ENCODE assay signal across 24 cellular contexts in genomic region chr7:132872034-132872433, GRCh38.
DNase-seq lines count a peak whose midpoint lies in the region; ATAC-seq and TF ChIP-seq lines count a peak whose summit lies in the region.
"Had no signal": no experiment of that assay in that cellular context is flagged by ENCODE, and none has a peak within 500 bp of the region (broad histone marks: within the 10 kb centered on the region; RNA-seq: fewer than 3 reads in every experiment).

No MANE protein-coding gene starts in this region.

- POLR2A ChIA-PET in CD8-positive, alpha-beta T cell (lab: Charles Lee), result no interaction called here

- H3K36me3 Mint-ChIP-seq in memory B cell (peaks cover 11% of the 10 kb centered on the region), T-helper 17 cell (ENCODE audit: low read depth) (no peaks in the 10 kb centered on the region)
- peaks cover 42% of the 10 kb centered on the region for H3K36me3 Mint-ChIP-seq in CD8-positive, alpha-beta T cell

- peaks cover 20% of the 10 kb centered on the region for H3K4me1 Mint-ChIP-seq in memory B cell
- H3K4me1 Mint-ChIP-seq in T-helper 17 cell, result peaks cover 5% of the 10 kb centered on the region
- peaks cover 3% of the 10 kb centered on the region for H3K4me1 Mint-ChIP-seq in CD8-positive, alpha-beta T cell (ENCODE audit: low read depth)
- H3K4me1 Mint-ChIP-seq: endodermal cell had no signal

- no peaks in the 10 kb centered on the region for H3K27me3 ChIP-seq in CD8-positive, alpha-beta T cell (ENCODE audit: insufficient read depth, low read length)
- H3K27me3 ChIP-seq: neural progenitor cell had no signal

- no peak overlapping the region for H3K4me3 Mint-ChIP-seq in memory B cell
- no peak overlapping the region for H3K4me3 Mint-ChIP-seq in T-helper 17 cell
- H3K4me3 Mint-ChIP-seq in CD8-positive, alpha-beta T cell, result no peak overlapping the region
- H3K4me3 Mint-ChIP-seq: activated naive CD4-positive, alpha-beta T cell treated with anti-CD3 and anti-CD28 coated beads, Interleukin-2, amount 50 U/mL, for 24 hours; endodermal cell; neural progenitor cell; stimulated activated naive CD8-positive, alpha-beta T cell treated with anti-CD3 and anti-CD28 coated beads, Interleukin-15, amount 100 ng/mL, for 72 hours; type B pancreatic cell had no signal

- H3K27ac Mint-ChIP-seq in memory B cell, result peak overlapping the region; percentile 8
- no peak overlapping the region for H3K27ac Mint-ChIP-seq in T-helper 17 cell
- H3K27ac Mint-ChIP-seq in CD8-positive, alpha-beta T cell, result no peak overlapping the region
- H3K27ac Mint-ChIP-seq: activated naive CD4-positive, alpha-beta T cell treated with anti-CD3 and anti-CD28 coated beads, Interleukin-2, amount 50 U/mL, for 24 hours; endodermal cell; neural progenitor cell; stimulated activated naive CD8-positive, alpha-beta T cell treated with anti-CD3 and anti-CD28 coated beads, Interleukin-15, amount 100 ng/mL, for 72 hours; type B pancreatic cell had no signal

- TF ChIP-seq CTCF in CD8-positive, alpha-beta T cell (IDR thresholded peaks at IDR 0.05), result no peak
- no peak for TF ChIP-seq CTCF in lower leg skin (IDR thresholded peaks at IDR 0.05)

- intact Hi-C loops in CD8-positive, alpha-beta T cell (cut with DNase I, micrococcal nuclease), result no loop called here
- intact Hi-C loops in lower leg skin (cut with DNase I; ENCODE audit: low total_unique reads), result no loop called here

- H3K27me3 Mint-ChIP-seq in memory B cell, result no peaks in the 10 kb centered on the region
- no peaks in the 10 kb centered on the region for H3K27me3 Mint-ChIP-seq in T-helper 17 cell
- no peaks in the 10 kb centered on the region for H3K27me3 Mint-ChIP-seq in CD8-positive, alpha-beta T cell (ENCODE audit: low read depth)
- H3K27me3 Mint-ChIP-seq: activated naive CD4-positive, alpha-beta T cell treated with anti-CD3 and anti-CD28 coated beads, Interleukin-2, amount 50 U/mL, for 24 hours; stimulated activated naive CD8-positive, alpha-beta T cell treated with anti-CD3 and anti-CD28 coated beads, Interleukin-15, amount 100 ng/mL, for 72 hours; type B pancreatic cell had no signal

- H3K27ac ChIP-seq in CD8-positive, alpha-beta T cell (ENCODE audit: low read depth, low read length), result no peak overlapping the region
- H3K27ac ChIP-seq: left ventricle myocardium inferior, neural progenitor cell, psoas muscle, SK-N-MC had no signal

- DNase-seq in memory B cell (ENCODE audit: low spot score in 2 of 2) (no peak), T-helper 17 cell (no peak), NCI-H2029 treated with DMSO at 0.1 percent for 48 hours (lab: John Stamatoyannopoulos, UW) (no peak), lower leg skin (ENCODE audit: low spot score in 2 of 2) (no peak)
- no peak for DNase-seq in CD8-positive, alpha-beta T cell
- DNase-seq: activated CD8-positive, alpha-beta memory T cell treated with anti-CD3 and anti-CD28 coated beads for 24 hours; activated T-cell treated with anti-CD3 and anti-CD28 coated beads, Interleukin-2, amount 50 U/mL, for 48 hours; DMS79 treated with DMSO at 0.1 percent for 48 hours; endodermal cell; head of caudate nucleus; left ventricle myocardium inferior; NCI-H1048; NCI-H2029; NCI-H510A; psoas muscle; stimulated activated naive CD8-positive, alpha-beta T cell treated with anti-CD3 and anti-CD28 coated beads, Interleukin-15, amount 100 ng/mL, for 72 hours; T-helper 9 cell had no signal

- H3K4me3 ChIP-seq in CD8-positive, alpha-beta T cell (ENCODE audit: low read depth, low read length), result no peak overlapping the region
- no peak overlapping the region for H3K4me3 ChIP-seq in lower leg skin (ENCODE audit: low read depth, poor library complexity, severe bottlenecking)
- H3K4me3 ChIP-seq: left ventricle myocardium inferior, neural progenitor cell, psoas muscle, SK-N-MC had no signal

- no peaks in the 10 kb centered on the region for H3K4me1 ChIP-seq in CD8-positive, alpha-beta T cell (ENCODE audit: insufficient read depth, low read length)
- H3K4me1 ChIP-seq: neural progenitor cell had no signal

- no peaks in the 10 kb centered on the region for H3K36me3 ChIP-seq in CD8-positive, alpha-beta T cell (ENCODE audit: insufficient read depth, low read length)
- H3K36me3 ChIP-seq: left ventricle myocardium inferior, neural progenitor cell had no signal

- no peaks in the 10 kb centered on the region for H3K9me3 Mint-ChIP-seq in memory B cell
- H3K9me3 Mint-ChIP-seq in CD8-positive, alpha-beta T cell, result no peaks in the 10 kb centered on the region
- H3K9me3 Mint-ChIP-seq: activated naive CD4-positive, alpha-beta T cell treated with anti-CD3 and anti-CD28 coated beads, Interleukin-2, amount 50 U/mL, for 24 hours; endodermal cell; neural progenitor cell; type B pancreatic cell had no signal

- H3K9me3 ChIP-seq in T-helper 17 cell (ENCODE audit: control insufficient read depth, low read length, poor library complexity, severe bottlenecking), result no peaks in the 10 kb centered on the region
- H3K9me3 ChIP-seq in CD8-positive, alpha-beta T cell (ENCODE audit: low read length), result no peaks in the 10 kb centered on the region
- H3K9me3 ChIP-seq: left ventricle myocardium inferior, psoas muscle had no signal

- peak; percentile 51 for ATAC-seq in GM19025 (IDR thresholded peaks at IDR 0.05; ENCODE audit: low read depth, unreplicated experiment)
- peak; percentile 71 for ATAC-seq in GM21717 (IDR thresholded peaks at IDR 0.05; ENCODE audit: unreplicated experiment)
- ATAC-seq in HG03066 (IDR thresholded peaks at IDR 0.05; ENCODE audit: low read depth, unreplicated experiment), result peak; percentile 45
- no peak for ATAC-seq in memory B cell (ENCODE audit: low read depth)
- ATAC-seq in T-helper 17 cell, result no peak
- no peak for ATAC-seq in CD8-positive, alpha-beta T cell
- ATAC-seq: psoas muscle; stimulated activated naive CD8-positive, alpha-beta T cell treated with anti-CD3 and anti-CD28 coated beads, Interleukin-15, amount 100 ng/mL, for 72 hours had no signal

- CTCF ChIA-PET in CD8-positive, alpha-beta T cell (lab: Charles Lee), result interaction anchor here (0.7 kb wide), 1 partner anchor 661 kb away, joined by 4 read pairs; no protein-coding TSS in a partner anchor

- 72 to 87% methylated on average over 4 to 5 of the region's 5 CpGs for WGBS in lower leg skin, 2 donors

- no peak for TF ChIP-seq POLR2A in lower leg skin (IDR thresholded peaks at IDR 0.05)

Comparison
In these comparisons a context has a peak if more than half of its experiments do, and no peak if none do; other contexts are left out.
1. ATAC-seq: peak in GM19025 (single experiment), GM21717 (single experiment) and HG03066 (single experiment); none in memory B cell (single experiment), T-helper 17 cell (single experiment) and CD8-positive, alpha-beta T cell (single experiment).